In genomic region chr2:179272406-179273192, GRCh38 we compare ENCODE assay signal across 1 cellular context.
A peak's percentile ranks its signal among the peaks of the same experiment; 100 is the strongest.
TF ChIP-seq lines count a peak whose summit lies in the region.

No MANE protein-coding gene starts in this region.

TF ChIP-seq in HepG2, 621 proteins besides CTCF, POLR2A, EP300 and RAD21 (continued from another document and continues in another):
- TF ChIP-seq FOXA1 (IDR thresholded peaks at IDR 0.05) (peak; percentile 92), FOXA1 (CRISPR knock-in tag; IDR thresholded peaks at IDR 0.05) (peak; percentile 92), LRRFIP1 (CRISPR knock-in tag; conservative IDR thresholded peaks at IDR 0.05) (no peak), ZSCAN9 (CRISPR knock-in tag; IDR thresholded peaks at IDR 0.05; ENCODE audit: borderline replicate concordance) (peak; percentile 80; the same call in 1 of the 2 replicates), ZNF546 (CRISPR knock-in tag; conservative IDR thresholded peaks at IDR 0.05) (no peak), ZSCAN20 (CRISPR knock-in tag; IDR thresholded peaks at IDR 0.05; ENCODE audit: borderline replicate concordance) (0 out of 2 replicates have a peak, but pooled peaks have one; percentile 58), MXD1 (CRISPR knock-in tag; IDR thresholded peaks at IDR 0.05) (no peak), ERF (CRISPR knock-in tag; IDR thresholded peaks at IDR 0.05) (peak; percentile 65; the same call in 1 of the 2 replicates), ZBTB34 (CRISPR knock-in tag; IDR thresholded peaks at IDR 0.05) (no peak), ZNF549 (CRISPR knock-in tag; IDR thresholded peaks at IDR 0.05) (no peak), ATF4 (CRISPR knock-in tag; IDR thresholded peaks at IDR 0.05) (peak in 1 of 2 experiments; percentile 77; a peak in 2 of 4 replicates), MEF2D (CRISPR knock-in tag; IDR thresholded peaks at IDR 0.05) (0 out of 2 replicates have a peak, but pooled peaks have one; percentile 25), ZXDC (CRISPR knock-in tag; IDR thresholded peaks at IDR 0.05) (no peak), XBP1 (CRISPR knock-in tag; IDR thresholded peaks at IDR 0.05) (no peak), ZNF337 (CRISPR knock-in tag; IDR thresholded peaks at IDR 0.05; ENCODE audit: borderline replicate concordance, low read depth) (no peak), ZNF513 (CRISPR knock-in tag; conservative IDR thresholded peaks at IDR 0.05) (no peak), ZSCAN31 (CRISPR knock-in tag; IDR thresholded peaks at IDR 0.05; ENCODE audit: low read depth) (peak; percentile 47; the same call in 1 of the 2 replicates), MEIS2 (CRISPR knock-in tag; IDR thresholded peaks at IDR 0.05) (no peak), ZNF503 (CRISPR knock-in tag; IDR thresholded peaks at IDR 0.05) (peak; percentile 73), WIZ (CRISPR knock-in tag; IDR thresholded peaks at IDR 0.05) (no peak), THRA (CRISPR knock-in tag; IDR thresholded peaks at IDR 0.05; ENCODE audit: borderline replicate concordance) (peak; percentile 42; the same call in 1 of the 2 replicates), CERS6 (CRISPR knock-in tag; IDR thresholded peaks at IDR 0.05) (no peak), KDM3A (CRISPR knock-in tag; IDR thresholded peaks at IDR 0.05; ENCODE audit: low read depth) (0 out of 2 replicates have a peak, but pooled peaks have one; percentile 31), GATAD2A (CRISPR knock-in tag; IDR thresholded peaks at IDR 0.05) (peak; percentile 96), ZKSCAN8 (CRISPR knock-in tag; IDR thresholded peaks at IDR 0.05; ENCODE audit: borderline replicate concordance) (peak; percentile 74; the same call in 1 of the 2 replicates), KLF6 (CRISPR knock-in tag; IDR thresholded peaks at IDR 0.05) (peak; percentile 54; the same call in 1 of the 2 replicates), JUN (CRISPR knock-in tag; IDR thresholded peaks at IDR 0.05) (no peak), HOXA5 (CRISPR knock-in tag; IDR thresholded peaks at IDR 0.05) (0 out of 2 replicates have a peak, but pooled peaks have one; percentile 18), CBX2 (IDR thresholded peaks at IDR 0.05; ENCODE audit: low read depth, low read length) (no peak), CBX2 (CRISPR knock-in tag; IDR thresholded peaks at IDR 0.05; ENCODE audit: low read depth) (no peak), HBP1 (CRISPR knock-in tag; IDR thresholded peaks at IDR 0.05; ENCODE audit: low read depth) (no peak), ZNF740 (CRISPR knock-in tag; IDR thresholded peaks at IDR 0.05) (no peak), IKZF4 (CRISPR knock-in tag; IDR thresholded peaks at IDR 0.05; ENCODE audit: borderline replicate concordance, low read depth, not compliant biosample characterization) (no peak), KDM4B (CRISPR knock-in tag; IDR thresholded peaks at IDR 0.05) (peak; percentile 50; the same call in 1 of the 2 replicates), ZBTB4 (CRISPR knock-in tag; IDR thresholded peaks at IDR 0.05; ENCODE audit: borderline replicate concordance) (no peak), FOXP1 (IDR thresholded peaks at IDR 0.05) (0 out of 2 replicates have a peak, but pooled peaks have one; percentile 38), FOXP1 (CRISPR knock-in tag; IDR thresholded peaks at IDR 0.05) (peak; percentile 90), TRIM22 (IDR thresholded peaks at IDR 0.05) (no peak)
